In the genomic region with DNA sequence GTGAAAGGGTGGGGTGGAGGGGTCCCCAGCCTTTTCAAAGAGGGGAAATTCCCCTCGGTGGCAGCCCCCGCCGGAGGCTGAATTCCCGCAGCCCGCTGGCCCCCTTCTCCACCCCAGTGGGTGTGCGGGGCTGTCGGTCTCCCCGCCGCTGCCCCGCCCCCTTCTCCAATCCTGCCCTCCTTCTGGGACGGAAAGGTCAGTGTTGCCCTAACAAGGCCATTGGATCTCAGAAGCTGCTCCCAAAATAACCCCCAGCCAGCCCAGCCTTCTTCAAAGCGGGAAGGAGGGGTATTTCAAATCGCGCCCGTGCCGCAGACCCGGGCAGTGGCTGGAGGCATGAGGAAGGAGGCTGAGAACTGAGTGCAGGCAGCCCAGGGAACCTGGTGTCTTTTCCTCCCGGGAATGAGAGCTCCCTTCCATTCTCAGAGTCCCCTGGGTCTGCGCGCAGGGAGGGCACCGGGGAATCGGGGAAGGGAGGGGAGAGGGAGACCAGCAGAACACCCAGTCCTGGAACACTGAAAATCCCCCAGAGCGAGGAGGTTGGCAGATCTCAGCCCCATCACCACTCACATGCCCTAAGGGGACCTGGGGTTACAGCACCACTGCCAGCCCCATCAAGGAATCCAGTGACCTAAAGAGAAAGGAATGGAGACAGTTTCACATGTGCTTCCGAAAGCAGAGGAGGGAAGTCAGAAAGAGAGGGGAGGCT, we compare ENCODE assay signal across 1 cellular context.
TF ChIP-seq lines count a peak whose summit lies in the region.

A gene (minus strand): TSS at position 135 of the 709 bp plus-strand sequence. CDS start 483 bp downstream, outside the sequence.

TF ChIP-seq in HepG2, 621 proteins besides CTCF, POLR2A, EP300 and RAD21 (continued from another document and continues in another):
- TF ChIP-seq, protein P1, sequence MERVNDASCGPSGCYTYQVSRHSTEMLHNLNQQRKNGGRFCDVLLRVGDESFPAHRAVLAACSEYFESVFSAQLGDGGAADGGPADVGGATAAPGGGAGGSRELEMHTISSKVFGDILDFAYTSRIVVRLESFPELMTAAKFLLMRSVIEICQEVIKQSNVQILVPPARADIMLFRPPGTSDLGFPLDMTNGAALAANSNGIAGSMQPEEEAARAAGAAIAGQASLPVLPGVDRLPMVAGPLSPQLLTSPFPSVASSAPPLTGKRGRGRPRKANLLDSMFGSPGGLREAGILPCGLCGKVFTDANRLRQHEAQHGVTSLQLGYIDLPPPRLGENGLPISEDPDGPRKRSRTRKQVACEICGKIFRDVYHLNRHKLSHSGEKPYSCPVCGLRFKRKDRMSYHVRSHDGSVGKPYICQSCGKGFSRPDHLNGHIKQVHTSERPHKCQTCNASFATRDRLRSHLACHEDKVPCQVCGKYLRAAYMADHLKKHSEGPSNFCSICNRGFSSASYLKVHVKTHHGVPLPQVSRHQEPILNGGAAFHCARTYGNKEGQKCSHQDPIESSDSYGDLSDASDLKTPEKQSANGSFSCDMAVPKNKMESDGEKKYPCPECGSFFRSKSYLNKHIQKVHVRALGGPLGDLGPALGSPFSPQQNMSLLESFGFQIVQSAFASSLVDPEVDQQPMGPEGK (CRISPR knock-in tag; IDR thresholded peaks at IDR 0.05) = 0 out of 2 replicates have a peak, but pooled peaks have one; percentile 10
- TF ChIP-seq ZNF10 (CRISPR knock-in tag; IDR thresholded peaks at IDR 0.05; ENCODE audit: borderline replicate concordance, low read depth) (no peak), YEATS2 (CRISPR knock-in tag; IDR thresholded peaks at IDR 0.05; ENCODE audit: borderline replicate concordance) (no peak), CBX1 (IDR thresholded peaks at IDR 0.05; ENCODE audit: low read depth) (no peak), ZNF598 (CRISPR knock-in tag; IDR thresholded peaks at IDR 0.05; ENCODE audit: borderline replicate concordance) (0 out of 2 replicates have a peak, but pooled peaks have one; percentile 16), PHF20 (CRISPR knock-in tag; IDR thresholded peaks at IDR 0.05) (0 out of 2 replicates have a peak, but pooled peaks have one; percentile 39), ZNF619 (CRISPR knock-in tag; IDR thresholded peaks at IDR 0.05) (no peak; the same call in 1 of the 2 replicates), SRSF4 (IDR thresholded peaks at IDR 0.05; ENCODE audit: low read depth, low read length, poor library complexity, severe bottlenecking) (no peak), NFE2L1 (CRISPR knock-in tag; IDR thresholded peaks at IDR 0.05; ENCODE audit: borderline replicate concordance) (no peak), ZNF577 (CRISPR knock-in tag; IDR thresholded peaks at IDR 0.05; ENCODE audit: borderline replicate concordance, low read depth) (no peak), SATB2 (CRISPR knock-in tag; IDR thresholded peaks at IDR 0.05) (no peak), ZNF746 (CRISPR knock-in tag; IDR thresholded peaks at IDR 0.05) (0 out of 2 replicates have a peak, but pooled peaks have one; percentile 23), ZNF225 (CRISPR knock-in tag; IDR thresholded peaks at IDR 0.05) (no peak), POLR2AphosphoS5 (IDR thresholded peaks at IDR 0.05; ENCODE audit: low read depth, low read length) (no peak), MEIS1 (CRISPR knock-in tag; IDR thresholded peaks at IDR 0.05; ENCODE audit: borderline replicate concordance) (no peak), ZNF552 (CRISPR knock-in tag; IDR thresholded peaks at IDR 0.05; ENCODE audit: borderline replicate concordance) (no peak), ZNF672 (CRISPR knock-in tag; IDR thresholded peaks at IDR 0.05) (no peak), MAFK (conservative IDR thresholded peaks at IDR 0.05 in 1 of 2, IDR thresholded peaks at IDR 0.05 in 1 of 2; ENCODE audit: low read length in 2 of 2) (no peak), SETDB1 (CRISPR knock-in tag; IDR thresholded peaks at IDR 0.05; ENCODE audit: borderline replicate concordance) (no peak), SP5 (CRISPR knock-in tag; IDR thresholded peaks at IDR 0.05; ENCODE audit: borderline replicate concordance, low read depth) (0 out of 2 replicates have a peak, but pooled peaks have one; percentile 15), HNF4A (CRISPR knock-in tag; IDR thresholded peaks at IDR 0.05) (no peak), SMARCE1 (IDR thresholded peaks at IDR 0.05; ENCODE audit: borderline replicate concordance) (no peak), ZNF563 (CRISPR knock-in tag; IDR thresholded peaks at IDR 0.05) (no peak), RBAK (CRISPR knock-in tag; IDR thresholded peaks at IDR 0.05) (no peak)
- TF ChIP-seq, protein P2, sequence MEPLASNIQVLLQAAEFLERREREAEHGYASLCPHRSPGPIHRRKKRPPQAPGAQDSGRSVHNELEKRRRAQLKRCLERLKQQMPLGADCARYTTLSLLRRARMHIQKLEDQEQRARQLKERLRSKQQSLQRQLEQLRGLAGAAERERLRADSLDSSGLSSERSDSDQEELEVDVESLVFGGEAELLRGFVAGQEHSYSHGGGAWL (CRISPR knock-in tag; IDR thresholded peaks at IDR 0.05) = no peak
- TF ChIP-seq, protein P3, sequence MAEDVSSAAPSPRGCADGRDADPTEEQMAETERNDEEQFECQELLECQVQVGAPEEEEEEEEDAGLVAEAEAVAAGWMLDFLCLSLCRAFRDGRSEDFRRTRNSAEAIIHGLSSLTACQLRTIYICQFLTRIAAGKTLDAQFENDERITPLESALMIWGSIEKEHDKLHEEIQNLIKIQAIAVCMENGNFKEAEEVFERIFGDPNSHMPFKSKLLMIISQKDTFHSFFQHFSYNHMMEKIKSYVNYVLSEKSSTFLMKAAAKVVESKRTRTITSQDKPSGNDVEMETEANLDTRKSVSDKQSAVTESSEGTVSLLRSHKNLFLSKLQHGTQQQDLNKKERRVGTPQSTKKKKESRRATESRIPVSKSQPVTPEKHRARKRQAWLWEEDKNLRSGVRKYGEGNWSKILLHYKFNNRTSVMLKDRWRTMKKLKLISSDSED (CRISPR knock-in tag; IDR thresholded peaks at IDR 0.05) = 0 out of 2 replicates have a peak, but pooled peaks have one; percentile 55
- TF ChIP-seq, protein P4, sequence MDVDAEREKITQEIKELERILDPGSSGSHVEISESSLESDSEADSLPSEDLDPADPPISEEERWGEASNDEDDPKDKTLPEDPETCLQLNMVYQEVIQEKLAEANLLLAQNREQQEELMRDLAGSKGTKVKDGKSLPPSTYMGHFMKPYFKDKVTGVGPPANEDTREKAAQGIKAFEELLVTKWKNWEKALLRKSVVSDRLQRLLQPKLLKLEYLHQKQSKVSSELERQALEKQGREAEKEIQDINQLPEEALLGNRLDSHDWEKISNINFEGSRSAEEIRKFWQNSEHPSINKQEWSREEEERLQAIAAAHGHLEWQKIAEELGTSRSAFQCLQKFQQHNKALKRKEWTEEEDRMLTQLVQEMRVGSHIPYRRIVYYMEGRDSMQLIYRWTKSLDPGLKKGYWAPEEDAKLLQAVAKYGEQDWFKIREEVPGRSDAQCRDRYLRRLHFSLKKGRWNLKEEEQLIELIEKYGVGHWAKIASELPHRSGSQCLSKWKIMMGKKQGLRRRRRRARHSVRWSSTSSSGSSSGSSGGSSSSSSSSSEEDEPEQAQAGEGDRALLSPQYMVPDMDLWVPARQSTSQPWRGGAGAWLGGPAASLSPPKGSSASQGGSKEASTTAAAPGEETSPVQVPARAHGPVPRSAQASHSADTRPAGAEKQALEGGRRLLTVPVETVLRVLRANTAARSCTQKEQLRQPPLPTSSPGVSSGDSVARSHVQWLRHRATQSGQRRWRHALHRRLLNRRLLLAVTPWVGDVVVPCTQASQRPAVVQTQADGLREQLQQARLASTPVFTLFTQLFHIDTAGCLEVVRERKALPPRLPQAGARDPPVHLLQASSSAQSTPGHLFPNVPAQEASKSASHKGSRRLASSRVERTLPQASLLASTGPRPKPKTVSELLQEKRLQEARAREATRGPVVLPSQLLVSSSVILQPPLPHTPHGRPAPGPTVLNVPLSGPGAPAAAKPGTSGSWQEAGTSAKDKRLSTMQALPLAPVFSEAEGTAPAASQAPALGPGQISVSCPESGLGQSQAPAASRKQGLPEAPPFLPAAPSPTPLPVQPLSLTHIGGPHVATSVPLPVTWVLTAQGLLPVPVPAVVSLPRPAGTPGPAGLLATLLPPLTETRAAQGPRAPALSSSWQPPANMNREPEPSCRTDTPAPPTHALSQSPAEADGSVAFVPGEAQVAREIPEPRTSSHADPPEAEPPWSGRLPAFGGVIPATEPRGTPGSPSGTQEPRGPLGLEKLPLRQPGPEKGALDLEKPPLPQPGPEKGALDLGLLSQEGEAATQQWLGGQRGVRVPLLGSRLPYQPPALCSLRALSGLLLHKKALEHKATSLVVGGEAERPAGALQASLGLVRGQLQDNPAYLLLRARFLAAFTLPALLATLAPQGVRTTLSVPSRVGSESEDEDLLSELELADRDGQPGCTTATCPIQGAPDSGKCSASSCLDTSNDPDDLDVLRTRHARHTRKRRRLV (CRISPR knock-in tag; IDR thresholded peaks at IDR 0.05) = no peak
- TF ChIP-seq, protein P5, sequence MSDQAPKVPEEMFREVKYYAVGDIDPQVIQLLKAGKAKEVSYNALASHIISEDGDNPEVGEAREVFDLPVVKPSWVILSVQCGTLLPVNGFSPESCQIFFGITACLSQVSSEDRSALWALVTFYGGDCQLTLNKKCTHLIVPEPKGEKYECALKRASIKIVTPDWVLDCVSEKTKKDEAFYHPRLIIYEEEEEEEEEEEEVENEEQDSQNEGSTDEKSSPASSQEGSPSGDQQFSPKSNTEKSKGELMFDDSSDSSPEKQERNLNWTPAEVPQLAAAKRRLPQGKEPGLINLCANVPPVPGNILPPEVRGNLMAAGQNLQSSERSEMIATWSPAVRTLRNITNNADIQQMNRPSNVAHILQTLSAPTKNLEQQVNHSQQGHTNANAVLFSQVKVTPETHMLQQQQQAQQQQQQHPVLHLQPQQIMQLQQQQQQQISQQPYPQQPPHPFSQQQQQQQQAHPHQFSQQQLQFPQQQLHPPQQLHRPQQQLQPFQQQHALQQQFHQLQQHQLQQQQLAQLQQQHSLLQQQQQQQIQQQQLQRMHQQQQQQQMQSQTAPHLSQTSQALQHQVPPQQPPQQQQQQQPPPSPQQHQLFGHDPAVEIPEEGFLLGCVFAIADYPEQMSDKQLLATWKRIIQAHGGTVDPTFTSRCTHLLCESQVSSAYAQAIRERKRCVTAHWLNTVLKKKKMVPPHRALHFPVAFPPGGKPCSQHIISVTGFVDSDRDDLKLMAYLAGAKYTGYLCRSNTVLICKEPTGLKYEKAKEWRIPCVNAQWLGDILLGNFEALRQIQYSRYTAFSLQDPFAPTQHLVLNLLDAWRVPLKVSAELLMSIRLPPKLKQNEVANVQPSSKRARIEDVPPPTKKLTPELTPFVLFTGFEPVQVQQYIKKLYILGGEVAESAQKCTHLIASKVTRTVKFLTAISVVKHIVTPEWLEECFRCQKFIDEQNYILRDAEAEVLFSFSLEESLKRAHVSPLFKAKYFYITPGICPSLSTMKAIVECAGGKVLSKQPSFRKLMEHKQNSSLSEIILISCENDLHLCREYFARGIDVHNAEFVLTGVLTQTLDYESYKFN (CRISPR knock-in tag; conservative IDR thresholded peaks at IDR 0.05) = no peak
- TF ChIP-seq, protein P6, sequence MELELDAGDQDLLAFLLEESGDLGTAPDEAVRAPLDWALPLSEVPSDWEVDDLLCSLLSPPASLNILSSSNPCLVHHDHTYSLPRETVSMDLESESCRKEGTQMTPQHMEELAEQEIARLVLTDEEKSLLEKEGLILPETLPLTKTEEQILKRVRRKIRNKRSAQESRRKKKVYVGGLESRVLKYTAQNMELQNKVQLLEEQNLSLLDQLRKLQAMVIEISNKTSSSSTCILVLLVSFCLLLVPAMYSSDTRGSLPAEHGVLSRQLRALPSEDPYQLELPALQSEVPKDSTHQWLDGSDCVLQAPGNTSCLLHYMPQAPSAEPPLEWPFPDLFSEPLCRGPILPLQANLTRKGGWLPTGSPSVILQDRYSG (CRISPR knock-in tag; IDR thresholded peaks at IDR 0.05) = no peak
- TF ChIP-seq, protein P7, sequence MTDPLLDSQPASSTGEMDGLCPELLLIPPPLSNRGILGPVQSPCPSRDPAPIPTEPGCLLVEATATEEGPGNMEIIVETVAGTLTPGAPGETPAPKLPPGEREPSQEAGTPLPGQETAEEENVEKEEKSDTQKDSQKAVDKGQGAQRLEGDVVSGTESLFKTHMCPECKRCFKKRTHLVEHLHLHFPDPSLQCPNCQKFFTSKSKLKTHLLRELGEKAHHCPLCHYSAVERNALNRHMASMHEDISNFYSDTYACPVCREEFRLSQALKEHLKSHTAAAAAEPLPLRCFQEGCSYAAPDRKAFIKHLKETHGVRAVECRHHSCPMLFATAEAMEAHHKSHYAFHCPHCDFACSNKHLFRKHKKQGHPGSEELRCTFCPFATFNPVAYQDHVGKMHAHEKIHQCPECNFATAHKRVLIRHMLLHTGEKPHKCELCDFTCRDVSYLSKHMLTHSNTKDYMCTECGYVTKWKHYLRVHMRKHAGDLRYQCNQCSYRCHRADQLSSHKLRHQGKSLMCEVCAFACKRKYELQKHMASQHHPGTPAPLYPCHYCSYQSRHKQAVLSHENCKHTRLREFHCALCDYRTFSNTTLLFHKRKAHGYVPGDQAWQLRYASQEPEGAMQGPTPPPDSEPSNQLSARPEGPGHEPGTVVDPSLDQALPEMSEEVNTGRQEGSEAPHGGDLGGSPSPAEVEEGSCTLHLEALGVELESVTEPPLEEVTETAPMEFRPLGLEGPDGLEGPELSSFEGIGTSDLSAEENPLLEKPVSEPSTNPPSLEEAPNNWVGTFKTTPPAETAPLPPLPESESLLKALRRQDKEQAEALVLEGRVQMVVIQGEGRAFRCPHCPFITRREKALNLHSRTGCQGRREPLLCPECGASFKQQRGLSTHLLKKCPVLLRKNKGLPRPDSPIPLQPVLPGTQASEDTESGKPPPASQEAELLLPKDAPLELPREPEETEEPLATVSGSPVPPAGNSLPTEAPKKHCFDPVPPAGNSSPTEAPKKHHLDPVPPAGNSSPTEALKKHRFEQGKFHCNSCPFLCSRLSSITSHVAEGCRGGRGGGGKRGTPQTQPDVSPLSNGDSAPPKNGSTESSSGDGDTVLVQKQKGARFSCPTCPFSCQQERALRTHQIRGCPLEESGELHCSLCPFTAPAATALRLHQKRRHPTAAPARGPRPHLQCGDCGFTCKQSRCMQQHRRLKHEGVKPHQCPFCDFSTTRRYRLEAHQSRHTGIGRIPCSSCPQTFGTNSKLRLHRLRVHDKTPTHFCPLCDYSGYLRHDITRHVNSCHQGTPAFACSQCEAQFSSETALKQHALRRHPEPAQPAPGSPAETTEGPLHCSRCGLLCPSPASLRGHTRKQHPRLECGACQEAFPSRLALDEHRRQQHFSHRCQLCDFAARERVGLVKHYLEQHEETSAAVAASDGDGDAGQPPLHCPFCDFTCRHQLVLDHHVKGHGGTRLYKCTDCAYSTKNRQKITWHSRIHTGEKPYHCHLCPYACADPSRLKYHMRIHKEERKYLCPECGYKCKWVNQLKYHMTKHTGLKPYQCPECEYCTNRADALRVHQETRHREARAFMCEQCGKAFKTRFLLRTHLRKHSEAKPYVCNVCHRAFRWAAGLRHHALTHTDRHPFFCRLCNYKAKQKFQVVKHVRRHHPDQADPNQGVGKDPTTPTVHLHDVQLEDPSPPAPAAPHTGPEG (CRISPR knock-in tag; IDR thresholded peaks at IDR 0.05) = no peak
- TF ChIP-seq, protein P8, sequence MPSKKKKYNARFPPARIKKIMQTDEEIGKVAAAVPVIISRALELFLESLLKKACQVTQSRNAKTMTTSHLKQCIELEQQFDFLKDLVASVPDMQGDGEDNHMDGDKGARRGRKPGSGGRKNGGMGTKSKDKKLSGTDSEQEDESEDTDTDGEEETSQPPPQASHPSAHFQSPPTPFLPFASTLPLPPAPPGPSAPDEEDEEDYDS (CRISPR knock-in tag; IDR thresholded peaks at IDR 0.05) = 0 out of 2 replicates have a peak, but pooled peaks have one; percentile 28
- TF ChIP-seq, protein P9, sequence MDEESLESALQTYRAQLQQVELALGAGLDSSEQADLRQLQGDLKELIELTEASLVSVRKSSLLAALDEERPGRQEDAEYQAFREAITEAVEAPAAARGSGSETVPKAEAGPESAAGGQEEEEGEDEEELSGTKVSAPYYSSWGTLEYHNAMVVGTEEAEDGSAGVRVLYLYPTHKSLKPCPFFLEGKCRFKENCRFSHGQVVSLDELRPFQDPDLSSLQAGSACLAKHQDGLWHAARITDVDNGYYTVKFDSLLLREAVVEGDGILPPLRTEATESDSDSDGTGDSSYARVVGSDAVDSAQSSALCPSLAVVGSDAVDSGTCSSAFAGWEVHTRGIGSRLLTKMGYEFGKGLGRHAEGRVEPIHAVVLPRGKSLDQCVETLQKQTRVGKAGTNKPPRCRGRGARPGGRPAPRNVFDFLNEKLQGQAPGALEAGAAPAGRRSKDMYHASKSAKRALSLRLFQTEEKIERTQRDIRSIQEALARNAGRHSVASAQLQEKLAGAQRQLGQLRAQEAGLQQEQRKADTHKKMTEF (CRISPR knock-in tag; IDR thresholded peaks at IDR 0.05) = no peak
